In the genomic region with DNA sequence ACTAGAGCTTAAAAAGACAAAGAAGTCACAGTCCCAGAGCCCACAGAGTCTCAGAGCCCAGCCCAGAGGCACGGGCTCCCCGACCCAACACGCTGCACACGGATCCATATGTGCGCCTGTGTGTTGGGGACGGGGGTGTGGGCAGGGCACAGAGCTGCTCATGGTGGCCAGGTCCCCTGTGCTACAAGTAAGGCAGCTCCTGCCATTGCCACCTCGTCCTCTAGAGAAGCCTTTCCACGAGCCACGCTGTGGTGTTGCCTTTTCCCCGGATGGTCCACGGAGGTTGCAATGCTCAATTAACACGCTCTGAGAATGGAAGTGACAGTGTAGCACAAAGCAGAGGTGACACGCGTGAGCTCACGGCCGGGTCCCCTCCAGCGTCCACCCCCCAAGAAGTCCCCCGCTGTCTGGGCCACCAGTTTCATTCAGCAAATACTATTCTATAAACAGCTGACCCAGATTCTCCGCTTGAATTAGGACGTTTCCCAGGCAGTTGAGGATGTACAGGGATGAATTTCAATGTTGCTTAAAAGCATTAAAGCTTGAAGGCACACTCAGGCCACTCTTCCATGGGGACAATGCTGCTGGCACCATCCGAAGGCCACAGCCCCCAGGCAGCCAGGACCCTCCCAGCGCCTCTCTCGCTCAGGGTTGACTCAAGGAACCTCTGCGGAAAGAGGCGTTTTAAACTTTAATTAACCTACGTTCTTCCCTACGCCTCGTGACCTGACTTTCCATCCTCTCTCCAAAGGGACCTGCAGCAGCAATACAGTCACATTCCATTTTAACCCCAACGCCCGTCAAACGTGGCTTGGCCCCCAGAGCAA, we compare ENCODE assay signal across 12 cellular contexts.
"Had no signal": no experiment of that assay in that cellular context is flagged by ENCODE, and none has a peak within 500 bp of the region (broad histone marks: within the 10 kb centered on the region; RNA-seq: fewer than 3 reads in every experiment).

No MANE protein-coding gene starts in this region.

- ATAC-seq: activated CD4-positive, CD25-positive, alpha-beta regulatory T cell treated with anti-CD3 and anti-CD28 coated beads, Interleukin-2, amount 50 U/mL, for 24 hours; activated CD8-positive, alpha-beta memory T cell treated with anti-CD3 and anti-CD28 coated beads, Interleukin-2, amount 10 ng/mL, durations not matched to agents 7 days and 5 days; esophagus mucosa; stimulated activated naive B cell treated with anti-CD40 and anti-IgM and Interleukin-4, amounts not matched to agents 10 μg/mL and 1 μg/mL and 100 μg/mL, for 72 hours had no signal

- H3K27ac ChIP-seq: ovary had no signal

- DNase-seq: activated CD8-positive, alpha-beta memory T cell treated with anti-CD3 and anti-CD28 coated beads, Interleukin-2, amount 10 ng/mL, durations not matched to agents 7 days and 5 days; activated T-cell treated with anti-CD3 and anti-CD28 coated beads, Interleukin-2, amount 50 U/mL, for 24 hours; central memory CD4-positive, alpha-beta T cell; mesenchymal stem cell; ovary; SIG-M5; small intestine; stimulated activated naive B cell treated with anti-CD40 and anti-IgM and Interleukin-4, amounts not matched to agents 10 μg/mL and 1 μg/mL and 100 μg/mL, for 72 hours; SW 1271; trophoblast cell had no signal
